Comparison of ENCODE assay signal across 15 cellular contexts in genomic region chr2:40283111-40283909, GRCh38.
DNase-seq lines count a peak whose midpoint lies in the region; ATAC-seq and TF ChIP-seq lines count a peak whose summit lies in the region.
"Had no signal": no experiment of that assay in that cellular context is flagged by ENCODE, and none has a peak within 500 bp of the region (broad histone marks: within the 10 kb centered on the region; RNA-seq: fewer than 3 reads in every experiment).

No MANE protein-coding gene starts in this region.

- H3K27me3 ChIP-seq in cardiac muscle cell (no peaks in the 10 kb centered on the region), uterus (no peaks in the 10 kb centered on the region)
- H3K27me3 ChIP-seq: thyroid gland had no signal

- peaks cover 86% of the 10 kb centered on the region for H3K4me1 ChIP-seq in cardiac muscle cell (ENCODE audit: low read depth)
- peaks cover 0 to 14% of the 10 kb centered on the region in 2 donors for H3K4me1 ChIP-seq in uterus

- no peak for ATAC-seq in Right ventricle myocardium inferior
- no peak for ATAC-seq in memory B cell (ENCODE audit: low read depth)
- ATAC-seq: activated CD8-positive, alpha-beta memory T cell treated with anti-CD3 and anti-CD28 coated beads, Interleukin-2, amount 10 ng/mL, durations not matched to agents 7 days and 5 days had no signal

- H3K36me3 ChIP-seq in cardiac muscle cell (no peaks in the 10 kb centered on the region), uterus (no peaks in the 10 kb centered on the region)
- H3K36me3 ChIP-seq: thyroid gland had no signal

- intact Hi-C loops in Right ventricle myocardium inferior (cut with DNase I), result loop anchor here (5.0 kb wide), 2 partner anchors 41 to 169 kb away; partner anchors contain the start of gene SLC8A1
- intact Hi-C loops in uterus (cut with DNase I; ENCODE audit: low total_unique reads), result no loop called here

- H3K4me3 ChIP-seq in cardiac muscle cell, result no peak overlapping the region
- H3K4me3 ChIP-seq in WI38 (ENCODE audit: low read depth, low read length), result peak overlapping the region; percentile 38
- H3K4me3 ChIP-seq in uterus, result peak overlapping the region in 1 of 2 donors; percentile 27
- H3K4me3 ChIP-seq: thyroid gland had no signal

- peak overlapping the region; percentile 92 for H3K27ac ChIP-seq in cardiac muscle cell
- peak overlapping the region; percentile 85 to 88 for H3K27ac ChIP-seq in uterus
- H3K27ac ChIP-seq: thyroid gland had no signal

- H3K9me3 Mint-ChIP-seq in memory B cell, result no peaks in the 10 kb centered on the region

- peaks cover 14% of the 10 kb centered on the region for H3K4me1 Mint-ChIP-seq in memory B cell
- H3K4me1 Mint-ChIP-seq: activated CD8-positive, alpha-beta memory T cell treated with anti-CD3 and anti-CD28 coated beads, Interleukin-2, amount 10 ng/mL, durations not matched to agents 7 days and 5 days had no signal

- no peaks in the 10 kb centered on the region for H3K36me3 Mint-ChIP-seq in memory B cell
- H3K36me3 Mint-ChIP-seq: activated CD8-positive, alpha-beta memory T cell treated with anti-CD3 and anti-CD28 coated beads, Interleukin-2, amount 10 ng/mL, durations not matched to agents 7 days and 5 days; activated naive CD8-positive, alpha-beta T cell had no signal

- DNase-seq in cardiac muscle cell (ENCODE audit: low read depth in 1 of 2, low spot score in 1 of 2) (no peak), Right ventricle myocardium inferior (ENCODE audit: missing footprints) (no peak), memory B cell (ENCODE audit: low spot score in 2 of 2) (no peak), uterus (no peak), SW480 (ENCODE audit: low spot score) (no peak), H4 (ENCODE audit: low spot score) (no peak), NCI-H526 (lab: John Stamatoyannopoulos, UW) (no peak)
- DNase-seq: activated CD8-positive, alpha-beta memory T cell treated with anti-CD3 and anti-CD28 coated beads, Interleukin-2, amount 10 ng/mL, durations not matched to agents 7 days and 5 days; DMS79 treated with DMSO at 0.1 percent for 48 hours; NCI-H526 treated with DMSO at 0.1 percent for 48 hours; SIG-M5; small intestine; thyroid gland had no signal

- TF ChIP-seq CTCF in cardiac muscle cell (IDR thresholded peaks at IDR 0.05; ENCODE audit: low read depth, low read length), result no peak
- no peak for TF ChIP-seq CTCF in WI38 (IDR thresholded peaks at IDR 0.05; ENCODE audit: low read depth, low read length)
- TF ChIP-seq CTCF in uterus (IDR thresholded peaks at IDR 0.05), result no peak

- H3K27ac Mint-ChIP-seq in memory B cell, result peak overlapping the region; percentile 65
- H3K27ac Mint-ChIP-seq: activated CD8-positive, alpha-beta memory T cell treated with anti-CD3 and anti-CD28 coated beads, Interleukin-2, amount 10 ng/mL, durations not matched to agents 7 days and 5 days; activated naive CD8-positive, alpha-beta T cell had no signal

- H3K27me3 Mint-ChIP-seq in memory B cell, result peaks cover under 1% of the 10 kb centered on the region
- H3K27me3 Mint-ChIP-seq: activated CD8-positive, alpha-beta memory T cell treated with anti-CD3 and anti-CD28 coated beads, Interleukin-2, amount 10 ng/mL, durations not matched to agents 7 days and 5 days; activated naive CD8-positive, alpha-beta T cell had no signal

- TF ChIP-seq POLR2A in uterus (IDR thresholded peaks at IDR 0.05), result no peak

- no peak overlapping the region for H3K4me3 Mint-ChIP-seq in memory B cell
- H3K4me3 Mint-ChIP-seq: activated CD8-positive, alpha-beta memory T cell treated with anti-CD3 and anti-CD28 coated beads, Interleukin-2, amount 10 ng/mL, durations not matched to agents 7 days and 5 days; activated naive CD8-positive, alpha-beta T cell had no signal

- H3K9me3 ChIP-seq in cardiac muscle cell (ENCODE audit: low read depth), result no peaks in the 10 kb centered on the region
- H3K9me3 ChIP-seq in uterus, result no peaks in the 10 kb centered on the region
- H3K9me3 ChIP-seq: thyroid gland had no signal
